Comparison of ENCODE assay signal across 29 cellular contexts in genomic region chr22:20483771-20484170, GRCh38.
"Had no signal": no experiment of that assay in that cellular context is flagged by ENCODE, and none has a peak within 500 bp of the region (broad histone marks: within the 10 kb centered on the region; RNA-seq: fewer than 3 reads in every experiment).

No MANE protein-coding gene starts in this region.

- H3K27ac ChIP-seq: stomach, suprapubic skin, testis, thoracic aorta, thyroid gland, tibial artery, tibial nerve, transverse colon, upper lobe of left lung, upper lobe of right lung, uterus, vagina had no signal

- H3K4me3 Mint-ChIP-seq: stimulated activated effector memory CD8-positive, alpha-beta T cell treated with anti-CD3 and anti-CD28 coated beads, Interleukin-12 subunit alpha, Interleukin-12 subunit beta, amount 100 ng/mL, for 72 hours; stimulated activated memory B cell treated with anti-CD40 and anti-IgM and Interleukin-4, amounts not matched to agents 10 μg/mL and 1 μg/mL and 100 μg/mL, for 72 hours; stimulated activated naive B cell treated with anti-CD40 and anti-IgM and Interleukin-4, amounts not matched to agents 10 μg/mL and 1 μg/mL and 100 μg/mL, for 72 hours; stimulated activated naive CD8-positive, alpha-beta T cell treated with anti-CD3 and anti-CD28 coated beads, Interleukin-15, amount 100 ng/mL, for 72 hours; stimulated activated naive CD8-positive, alpha-beta T cell treated with anti-CD3 and anti-CD28 coated beads, Interleukin-15, Interleukin-2, amounts not matched to agents 100 ng/mL and 50 ng/mL, for 24 hours; type B pancreatic cell had no signal

- H3K4me3 ChIP-seq: stomach, suprapubic skin, testis, thoracic aorta, thyroid gland, tibial artery, tibial nerve, transverse colon, upper lobe of left lung, upper lobe of right lung, uterus, vagina had no signal

- H3K4me1 ChIP-seq: suprapubic skin, testis, thyroid gland, tibial artery, tibial nerve, transverse colon, upper lobe of right lung, uterus, vagina had no signal

- DNase-seq: stimulated activated CD4-positive, alpha-beta T cell treated with anti-CD3 and anti-CD28 coated beads, Interleukin-2, amount 100 ng/mL, for 48 hours; stimulated activated CD4-positive, alpha-beta T cell treated with anti-CD3 and anti-CD28 coated beads, Interleukin-4, amount 100 ng/mL, for 1 hour; stimulated activated CD4-positive, alpha-beta T cell treated with anti-CD3 and anti-CD28 coated beads, Interleukin-4, amount 100 ng/mL, for 24 hours; stimulated activated CD4-positive, alpha-beta T cell treated with anti-CD3 and anti-CD28 coated beads, Interleukin-4, amount 100 ng/mL, for 4 hours; stimulated activated CD8-positive, alpha-beta memory T cell treated with anti-CD3 and anti-CD28 coated beads, Interleukin-4, amount 100 ng/mL, for 48 hours; stimulated activated naive B cell treated with anti-CD40 and anti-IgM and Interleukin-4, amounts not matched to agents 10 μg/mL and 1 μg/mL and 100 μg/mL, for 72 hours; stimulated activated naive CD4-positive, alpha-beta T cell; stimulated activated naive CD4-positive, alpha-beta T cell treated with Interleukin-2 at 50 U/mL for 16 hours; stimulated activated naive CD8-positive, alpha-beta T cell treated with anti-CD3 and anti-CD28 coated beads, Interleukin-15, amount 100 ng/mL, for 72 hours; stimulated activated naive CD8-positive, alpha-beta T cell treated with anti-CD3 and anti-CD28 coated beads, Interleukin-15, Interleukin-2, amounts not matched to agents 100 U/mL and 50 U/mL, for 24 hours; stomach; substantia nigra; testis; thyroid gland; tibial artery; transverse colon; trophoblast cell; upper lobe of right lung; uterus had no signal

- H3K27me3 ChIP-seq: stomach, suprapubic skin, testis, thyroid gland, tibial artery, tibial nerve, transverse colon, upper lobe of left lung, upper lobe of right lung, uterus, vagina had no signal

- H3K27me3 Mint-ChIP-seq: stimulated activated memory B cell treated with anti-CD40 and anti-IgM and Interleukin-4, amounts not matched to agents 10 μg/mL and 1 μg/mL and 100 μg/mL, for 72 hours; stimulated activated naive B cell treated with anti-CD40 and anti-IgM and Interleukin-4, amounts not matched to agents 10 μg/mL and 1 μg/mL and 100 μg/mL, for 72 hours; stimulated activated naive CD8-positive, alpha-beta T cell treated with anti-CD3 and anti-CD28 coated beads, Interleukin-15, amount 100 ng/mL, for 72 hours; stimulated activated naive CD8-positive, alpha-beta T cell treated with anti-CD3 and anti-CD28 coated beads, Interleukin-15, Interleukin-2, amounts not matched to agents 100 ng/mL and 50 ng/mL, for 24 hours; type B pancreatic cell had no signal

- H3K9me3 Mint-ChIP-seq: stimulated activated effector memory CD8-positive, alpha-beta T cell treated with anti-CD3 and anti-CD28 coated beads, Interleukin-12 subunit alpha, Interleukin-12 subunit beta, amount 100 ng/mL, for 72 hours; stimulated activated memory B cell treated with anti-CD40 and anti-IgM and Interleukin-4, amounts not matched to agents 10 μg/mL and 1 μg/mL and 100 μg/mL, for 72 hours; stimulated activated naive B cell treated with anti-CD40 and anti-IgM and Interleukin-4, amounts not matched to agents 10 μg/mL and 1 μg/mL and 100 μg/mL, for 72 hours; stimulated activated naive CD8-positive, alpha-beta T cell treated with anti-CD3 and anti-CD28 coated beads, Interleukin-15, amount 100 ng/mL, for 72 hours; stimulated activated naive CD8-positive, alpha-beta T cell treated with anti-CD3 and anti-CD28 coated beads, Interleukin-15, Interleukin-2, amounts not matched to agents 100 ng/mL and 50 ng/mL, for 24 hours had no signal

- H3K27ac Mint-ChIP-seq: stimulated activated memory B cell treated with anti-CD40 and anti-IgM and Interleukin-4, amounts not matched to agents 10 μg/mL and 1 μg/mL and 100 μg/mL, for 72 hours; stimulated activated naive CD8-positive, alpha-beta T cell treated with anti-CD3 and anti-CD28 coated beads, Interleukin-15, Interleukin-2, amounts not matched to agents 100 ng/mL and 50 ng/mL, for 24 hours; type B pancreatic cell had no signal

- FAIRE-seq: urothelium cell line had no signal

- ATAC-seq: stimulated activated effector memory CD8-positive, alpha-beta T cell treated with anti-CD3 and anti-CD28 coated beads, Interleukin-12 subunit alpha, Interleukin-12 subunit beta, amount 100 ng/mL, for 72 hours; stimulated activated memory B cell treated with anti-CD40 and anti-IgM and Interleukin-4, amounts not matched to agents 10 μg/mL and 1 μg/mL and 100 μg/mL, for 72 hours; stimulated activated naive B cell treated with anti-CD40 and anti-IgM and Interleukin-4, amounts not matched to agents 10 μg/mL and 1 μg/mL and 100 μg/mL, for 72 hours; stimulated activated naive CD8-positive, alpha-beta T cell treated with anti-CD3 and anti-CD28 coated beads, Interleukin-15, amount 100 ng/mL, for 72 hours; stimulated activated naive CD8-positive, alpha-beta T cell treated with anti-CD3 and anti-CD28 coated beads, Interleukin-15, Interleukin-2, amounts not matched to agents 100 U/mL and 50 U/mL, for 24 hours; upper lobe of right lung had no signal

- H3K36me3 ChIP-seq: thyroid gland, transverse colon, upper lobe of right lung, uterus, vagina had no signal

- H3K9me3 ChIP-seq: stomach, suprapubic skin, testis, thoracic aorta, thyroid gland, tibial artery, transverse colon, upper lobe of left lung, upper lobe of right lung, uterus, vagina had no signal
